In the genomic region with DNA sequence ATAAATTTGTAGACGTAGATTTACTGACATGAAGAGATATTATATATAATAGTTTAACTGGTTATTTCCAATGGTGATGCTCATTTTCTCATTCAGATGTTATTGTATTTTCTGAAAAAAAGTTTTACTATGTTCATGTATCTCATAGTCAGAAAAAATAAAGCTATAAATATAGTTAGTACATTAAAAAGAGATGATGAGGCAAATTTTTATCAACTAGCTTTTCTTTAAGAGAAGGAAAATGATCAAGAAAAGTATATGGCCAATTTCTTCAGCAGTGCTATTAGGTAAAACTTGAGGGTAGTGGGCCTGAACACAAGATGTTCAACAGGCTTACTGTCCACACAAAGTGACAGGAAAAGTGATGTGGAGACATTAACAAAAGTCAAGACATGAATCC, we compare ENCODE assay signal across 33 cellular contexts.
"Had no signal": no experiment of that assay in that cellular context is flagged by ENCODE, and none has a peak within 500 bp of the region (broad histone marks: within the 10 kb centered on the region; RNA-seq: fewer than 3 reads in every experiment).

No MANE protein-coding gene starts in this region.

- FAIRE-seq: astrocyte had no signal

- ATAC-seq: activated CD4-positive, alpha-beta T cell treated with anti-CD3 and anti-CD28 coated beads for 36 hours; activated CD8-positive, alpha-beta memory T cell treated with anti-CD3 and anti-CD28 coated beads, Interleukin-2, amount 10 ng/mL, durations not matched to agents 7 days and 5 days; activated CD8-positive, alpha-beta T cell treated with anti-CD3 and anti-CD28 coated beads, Interleukin-2, amount 10 ng/mL, durations not matched to agents 7 days and 5 days; activated naive CD4-positive, alpha-beta T cell treated with anti-CD3 and anti-CD28 coated beads, Interleukin-2, amount 50 U/mL, for 72 hours; activated T-helper 17 cell treated with anti-CD3 and anti-CD28 coated beads, Interleukin-2, amount 50 U/mL, for 72 hours; body of pancreas had no signal

- H3K27me3 ChIP-seq: adrenal gland, body of pancreas, brain microvascular endothelial cell, breast epithelium had no signal

- DNase-seq: activated B cell treated with CpG ODN at 0.5 μM for 24 hours; activated CD4-positive, alpha-beta memory T cell treated with anti-CD3 and anti-CD28 coated beads, Interleukin-2, amount 10 ng/mL, durations not matched to agents 7 days and 5 days; activated CD4-positive, alpha-beta T cell treated with anti-CD3 and anti-CD28 coated beads for 1 hour; activated CD4-positive, alpha-beta T cell treated with anti-CD3 and anti-CD28 coated beads for 36 hours; activated CD4-positive, alpha-beta T cell treated with anti-CD3 and anti-CD28 coated beads for 48 hours; activated CD4-positive, alpha-beta T cell treated with anti-CD3 and anti-CD28 coated beads, Interleukin-2, amount 10 ng/mL, durations not matched to agents 7 days and 5 days; activated CD4-positive, alpha-beta T cell treated with anti-CD3 and anti-CD28 coated beads, Interleukin-2, amount 50 U/mL, for 48 hours; activated CD8-positive, alpha-beta memory T cell treated with anti-CD3 and anti-CD28 coated beads for 24 hours; activated CD8-positive, alpha-beta memory T cell treated with anti-CD3 and anti-CD28 coated beads, Interleukin-2, amount 10 ng/mL, durations not matched to agents 7 days and 5 days; activated CD8-positive, alpha-beta memory T cell treated with anti-CD3 and anti-CD28 coated beads, Interleukin-2, amount 50 U/mL, for 48 hours; activated CD8-positive, alpha-beta T cell treated with anti-CD3 and anti-CD28 coated beads, Interleukin-2, amount 10 ng/mL, durations not matched to agents 7 days and 5 days; activated effector memory CD4-positive, alpha-beta T cell treated with anti-CD3 and anti-CD28 coated beads, Interleukin-2, amount 50 U/mL, for 16 hours; activated gamma-delta T cell treated with Interleukin-2 at 50 U/mL for 16 hours; activated naive CD4-positive, alpha-beta T cell; activated naive CD4-positive, alpha-beta T cell treated with anti-CD3 and anti-CD28 coated beads for 36 hours; activated naive CD4-positive, alpha-beta T cell treated with anti-CD3 and anti-CD28 coated beads, Interleukin-2, amount 50 U/mL, for 16 hours; activated naive CD8-positive, alpha-beta T cell treated with anti-CD3 and anti-CD28 coated beads, Interleukin-2, amount 10 ng/mL, durations not matched to agents 7 days and 5 days; activated T-cell treated with anti-CD3 and anti-CD28 coated beads, Interleukin-2, amount 50 U/mL, for 24 hours; activated T-cell treated with anti-CD3 and anti-CD28 coated beads, Interleukin-2, amount 50 U/mL, for 48 hours; adrenal gland; amniotic stem cell; aorta; body of pancreas; brain microvascular endothelial cell; central memory CD4-positive, alpha-beta T cell; T-helper 1 cell; T-helper 2 cell; T-helper 9 cell had no signal

- H3K9me3 ChIP-seq: adrenal gland, body of pancreas, breast epithelium had no signal

- H3K27ac ChIP-seq: adrenal gland, body of pancreas, brain microvascular endothelial cell, breast epithelium, VCaP had no signal

- H3K4me3 ChIP-seq: adrenal gland, body of pancreas, breast epithelium had no signal

- H3K4me1 ChIP-seq: adrenal gland, body of pancreas, breast epithelium had no signal
